In genomic region chr1:38029081-38029681, GRCh38 we compare ENCODE assay signal across 1 cellular context.
TF ChIP-seq lines count a peak whose summit lies in the region.

No MANE protein-coding gene starts in this region.

TF ChIP-seq in H1, 55 proteins besides CTCF, POLR2A, EP300 and RAD21:
- TF ChIP-seq E2F6 (IDR thresholded peaks at IDR 0.05) (0 out of 2 replicates have a peak, but pooled peaks have one; percentile 36), POLR2AphosphoS5 (IDR thresholded peaks at IDR 0.05; ENCODE audit: low read depth, low read length) (0 out of 2 replicates have a peak, but pooled peaks have one; percentile 13), TBP (IDR thresholded peaks at IDR 0.05; ENCODE audit: low read depth, low read length) (0 out of 2 replicates have a peak, but pooled peaks have one; percentile 36), KDM4A (IDR thresholded peaks at IDR 0.05; ENCODE audit: low read depth, low read length, severe bottlenecking) (no peak), SP2 (IDR thresholded peaks at IDR 0.05; ENCODE audit: low read length) (no peak), CBX5 (IDR thresholded peaks at IDR 0.05; ENCODE audit: low read depth, low read length) (no peak), EZH2 (IDR thresholded peaks at IDR 0.05; ENCODE audit: low read depth, low read length, severe bottlenecking) (no peak), MAFK (IDR thresholded peaks at IDR 0.05; ENCODE audit: low read depth, low read length) (peak; percentile 20; the same call in 1 of the 2 replicates), YY1 (IDR thresholded peaks at IDR 0.05; ENCODE audit: low read depth, low read length) (0 out of 2 replicates have a peak, but pooled peaks have one; percentile 5), SRF (IDR thresholded peaks at IDR 0.05; ENCODE audit: low read depth, low read length) (no peak), PHF8 (conservative IDR thresholded peaks at IDR 0.05; ENCODE audit: low read depth, low read length) (no peak), CTBP2 (IDR thresholded peaks at IDR 0.05; ENCODE audit: borderline replicate concordance, insufficient read depth, insufficient read length, low read length) (no peak), KDM5A (IDR thresholded peaks at IDR 0.05; ENCODE audit: low read length) (no peak), ATF2 (IDR thresholded peaks at IDR 0.05; ENCODE audit: low read length) (no peak), CBX8 (IDR thresholded peaks at IDR 0.05; ENCODE audit: borderline replicate concordance, low read depth, low read length) (no peak), HDAC6 (IDR thresholded peaks at IDR 0.05; ENCODE audit: low read depth, low read length) (no peak), NRF1 (IDR thresholded peaks at IDR 0.05; ENCODE audit: low read depth, low read length) (no peak), FOSL1 (IDR thresholded peaks at IDR 0.05; ENCODE audit: insufficient read depth, low read depth, low read length) (no peak)
